13 cellular contexts compared by ENCODE assay signal in the genomic region with DNA sequence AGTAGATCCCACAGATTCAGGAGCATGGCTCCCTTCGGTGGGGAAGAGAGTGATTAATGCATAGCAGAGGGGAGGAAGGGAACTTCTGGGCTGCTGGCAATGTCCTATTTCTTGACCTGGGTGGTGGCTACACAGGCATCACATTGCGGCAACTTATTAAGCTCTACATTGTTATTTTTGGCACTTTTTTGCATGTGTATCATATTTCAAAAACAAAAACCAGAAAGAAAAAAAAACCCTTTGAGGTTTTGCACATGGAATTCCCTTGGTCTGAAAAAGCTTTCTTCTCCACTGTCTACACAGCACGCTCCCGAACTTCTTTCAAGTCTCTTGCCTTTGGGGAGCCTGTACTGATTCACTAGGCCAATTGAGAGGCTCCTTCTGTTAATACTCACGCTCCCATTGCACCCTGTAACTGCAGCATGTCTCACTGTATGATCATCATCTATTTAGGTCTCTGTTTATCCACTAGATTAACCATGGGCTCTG. TPM values are rescaled to one million over a fixed set of nuclear protein-coding genes. Genes with fewer than 3 reads are reported as not detected.
DNase-seq lines count a peak whose midpoint lies in the region; ATAC-seq and TF ChIP-seq lines count a peak whose summit lies in the region.
"Had no signal": no experiment of that assay in that cellular context is flagged by ENCODE, and none has a peak within 500 bp of the region (broad histone marks: within the 10 kb centered on the region; RNA-seq: fewer than 3 reads in every experiment).

No MANE protein-coding gene starts in this region.

- H3K18ac ChIP-seq in mesendoderm (ENCODE audit: low read length): no peak overlapping the region

- DNase-seq in SK-N-SH (no peak), mammary epithelial cell (peak; percentile 41), mesendoderm (no peak), upper lobe of left lung (no peak), activated gamma-delta T cell (lab: John Stamatoyannopoulos, UW) (no peak), left lobe of liver (ENCODE audit: low spot score) (no peak), mesenteric fat pad (ENCODE audit: low spot score) (no peak)
- DNase-seq: immature natural killer cell; Karpas-422; NCI-H187 treated with DMSO at 0.1 percent for 48 hours; Right ventricle myocardium superior; stimulated activated naive CD8-positive, alpha-beta T cell treated with anti-CD3 and anti-CD28 coated beads, Interleukin-15, amount 100 ng/mL, for 72 hours had no signal

- H3F3A ChIP-seq in SK-N-SH (replicated peaks; ENCODE audit: insufficient read depth): peaks cover 8% of the 10 kb centered on the region

- no peak overlapping the region for H3K4me3 ChIP-seq in SK-N-SH (ENCODE audit: low read depth in 2 of 2, low read length in 1 of 2)
- H3K4me3 ChIP-seq in mammary epithelial cell (replicated peaks in 1 of 3; ENCODE audit: insufficient read depth in 1 of 3, low read depth in 2 of 3, low read length in 3 of 3): no peak overlapping the region
- H3K4me3 ChIP-seq in mesendoderm (ENCODE audit: low read length): no peak overlapping the region
- no peak overlapping the region for H3K4me3 ChIP-seq in upper lobe of left lung

- ATAC-seq in SK-N-SH treated with all-trans-retinoic acid at 6 μM for 48 hours (no peak; the same call in 2 of the 3 replicates), upper lobe of left lung (ENCODE audit: low FRiP score in 2 of 2) (no peak), left lobe of liver (no peak)
- ATAC-seq: stimulated activated naive CD8-positive, alpha-beta T cell treated with anti-CD3 and anti-CD28 coated beads, Interleukin-15, amount 100 ng/mL, for 72 hours had no signal

- TF ChIP-seq RAD21 in SK-N-SH (IDR thresholded peaks at IDR 0.05; ENCODE audit: low read length): no peak

- H3K27me3 ChIP-seq in SK-N-SH (ENCODE audit: insufficient read depth): no peaks in the 10 kb centered on the region
- H3K27me3 ChIP-seq in mammary epithelial cell (ENCODE audit: insufficient read depth, low read length): no peaks in the 10 kb centered on the region
- H3K27me3 ChIP-seq in mesendoderm (ENCODE audit: insufficient read depth, low read length, poor library complexity): no peaks in the 10 kb centered on the region
- no peaks in the 10 kb centered on the region for H3K27me3 ChIP-seq in upper lobe of left lung

- no peaks in the 10 kb centered on the region for H3K36me3 ChIP-seq in SK-N-SH (replicated peaks in 1 of 2; ENCODE audit: control insufficient read depth in 1 of 2, insufficient read depth in 2 of 2, low read length in 1 of 2)
- H3K36me3 ChIP-seq in mammary epithelial cell (ENCODE audit: insufficient read depth, low read length): peaks cover 33% of the 10 kb centered on the region
- H3K36me3 ChIP-seq in mesendoderm (ENCODE audit: control insufficient read depth, insufficient read depth, low read length): peaks cover under 1% of the 10 kb centered on the region
- peaks cover 0 to 74% (median 25%) of the 10 kb centered on the region in 4 donors for H3K36me3 ChIP-seq in upper lobe of left lung

- CTCF ChIA-PET in SK-N-SH (lab: Yijun Ruan, JAX) (no interaction called here), mammary epithelial cell (lab: Charles Lee; ENCODE audit: low non-redundant PET) (no interaction called here)

- in situ Hi-C loops in mammary epithelial cell (cut with MboI; ENCODE audit: low sequenced_read_pairs in 2 of 2): no loop called here

- H3K9ac ChIP-seq in SK-N-SH (no peak overlapping the region), mammary epithelial cell (ENCODE audit: insufficient read depth, low read length) (no peak overlapping the region), mesendoderm (ENCODE audit: low read length) (no peak overlapping the region)

- BruUV-seq in mammary epithelial cell (replicated peaks; lab: Mats Ljungman, UMichigan): no TSS peak

- H3K4me2 ChIP-seq in SK-N-SH: peak overlapping the region; percentile 5; the same call in 1 of the 2 replicates
- H3K4me2 ChIP-seq in mammary epithelial cell (ENCODE audit: insufficient read depth, low read depth, low read length): no peak overlapping the region
- no peak overlapping the region for H3K4me2 ChIP-seq in mesendoderm (ENCODE audit: low read length)

- no peak overlapping the region for H2BK15ac ChIP-seq in mesendoderm (replicated peaks; ENCODE audit: low read depth)

- 52% methylated on average over 5 of the region's 5 CpGs for WGBS in SK-N-SH (ENCODE audit: low lambda C conversion rate)
- WGBS in mammary epithelial cell (ENCODE audit: low coverage, missing lambda C conversion rate): 76% methylated on average over 5 of the region's 5 CpGs
- no CpG with 5 or more reads among the region's 5 CpGs for WGBS in mesendoderm (ENCODE audit: extremely low coverage, insufficient coverage, low lambda C conversion rate)
- WGBS in upper lobe of left lung, 2 donors: 72 to 79% methylated on average over 5 of the region's 5 CpGs

- TF ChIP-seq CTCF in SK-N-SH (IDR thresholded peaks at IDR 0.05): no peak
- no peak for TF ChIP-seq CTCF in mammary epithelial cell (conservative IDR thresholded peaks at IDR 0.05 in 1 of 2, IDR thresholded peaks at IDR 0.05 in 1 of 2; ENCODE audit: extremely low read depth in 1 of 2, insufficient read depth in 1 of 2, low read depth in 1 of 2, low read length in 2 of 2)
- TF ChIP-seq CTCF in upper lobe of left lung (IDR thresholded peaks at IDR 0.05): no peak

- no peak overlapping the region for H4K5ac ChIP-seq in mesendoderm (ENCODE audit: low read length)

- H3K79me1 ChIP-seq in mesendoderm (ENCODE audit: low read length): peaks cover 3% of the 10 kb centered on the region

- no peak overlapping the region for H3K56ac ChIP-seq in mesendoderm (ENCODE audit: low read length)

- TF ChIP-seq POLR2A in upper lobe of left lung (IDR thresholded peaks at IDR 0.05): no peak

- H2BK120ac ChIP-seq in mesendoderm (ENCODE audit: low read depth, low read length): no peak overlapping the region

- no peak overlapping the region for H4K8ac ChIP-seq in mesendoderm (ENCODE audit: low read depth, low read length)

- dilution Hi-C loops in mammary epithelial cell (cut with HindIII; ENCODE audit: low sequenced_read_pairs): loop anchor here (10.0 kb wide), 1 partner anchor 238 kb away; no protein-coding TSS in a partner anchor

- H3K4ac ChIP-seq in mesendoderm (ENCODE audit: low read depth, low read length): peak overlapping the region; percentile 12

- TF ChIP-seq EP300 in SK-N-SH (IDR thresholded peaks at IDR 0.05; ENCODE audit: borderline replicate concordance in 1 of 2, low read depth in 1 of 2, low read length in 1 of 2) (no peak), upper lobe of left lung (IDR thresholded peaks at IDR 0.05) (no peak)

- H3K27ac ChIP-seq in SK-N-SH (ENCODE audit: low read depth in 2 of 2, low read length in 1 of 2) (no peak overlapping the region), mammary epithelial cell (ENCODE audit: insufficient read depth, low read depth, low read length) (no peak overlapping the region), mesendoderm (ENCODE audit: low read depth, low read length) (no peak overlapping the region), upper lobe of left lung (peak overlapping the region in 3 of 4 donors; percentile 61 to 78 (median 70))

- intact Hi-C loops in mammary epithelial cell (cut with micrococcal nuclease): no loop called here

- H2AFZ ChIP-seq in SK-N-SH (ENCODE audit: low read depth) (no peak overlapping the region), mammary epithelial cell (ENCODE audit: low read depth, low read length) (no peak overlapping the region)

- POLR2A ChIA-PET in SK-N-SH (lab: Yijun Ruan, JAX): no interaction called here

- H3K9me3 ChIP-seq in SK-N-SH: no peaks in the 10 kb centered on the region
- no peaks in the 10 kb centered on the region for H3K9me3 ChIP-seq in mammary epithelial cell (replicated peaks; ENCODE audit: insufficient read depth, low read length)
- no peaks in the 10 kb centered on the region for H3K9me3 ChIP-seq in upper lobe of left lung

- H3K4me1 ChIP-seq in SK-N-SH (ENCODE audit: control insufficient read depth in 1 of 2, insufficient read depth in 2 of 2, low read depth in 1 of 2, low read length in 1 of 2) (no peaks in the 10 kb centered on the region), mammary epithelial cell (ENCODE audit: insufficient read depth, low read length) (peaks cover 21% of the 10 kb centered on the region), mesendoderm (ENCODE audit: control insufficient read depth, low read depth, low read length) (peaks cover 6% of the 10 kb centered on the region), upper lobe of left lung (peaks cover 38 to 55% (median 44%) of the 10 kb centered on the region in 4 donors)

- no peaks in the 10 kb centered on the region for H4K20me1 ChIP-seq in SK-N-SH (ENCODE audit: insufficient read depth)
- H4K20me1 ChIP-seq in mammary epithelial cell (ENCODE audit: insufficient read depth, low read length): no peaks in the 10 kb centered on the region

- no peak overlapping the region for H2AK5ac ChIP-seq in mesendoderm (ENCODE audit: low read length)

- no peak overlapping the region for H2BK5ac ChIP-seq in mesendoderm (ENCODE audit: low read length)

- no peak overlapping the region for H3K23ac ChIP-seq in mesendoderm (ENCODE audit: low read length)

- no peaks in the 10 kb centered on the region for H3K9me2 ChIP-seq in SK-N-SH

- H3K79me2 ChIP-seq in SK-N-SH (ENCODE audit: insufficient read depth) (no peaks in the 10 kb centered on the region), mammary epithelial cell (ENCODE audit: insufficient read depth, low read length) (peaks cover 83% of the 10 kb centered on the region), mesendoderm (ENCODE audit: control insufficient read depth, insufficient read depth, low read length) (peaks cover 2% of the 10 kb centered on the region)

TF ChIP-seq in SK-N-SH treated with all-trans-retinoic acid at 6 μM for 48 hours, 23 proteins besides CTCF, POLR2A, EP300 and RAD21 (continues in another document):
- TF ChIP-seq ESRRG (CRISPR knock-in tag; IDR thresholded peaks at IDR 0.05) (no peak), GLIS3 (CRISPR knock-in tag; IDR thresholded peaks at IDR 0.05) (no peak), TOX (CRISPR knock-in tag; IDR thresholded peaks at IDR 0.05; ENCODE audit: borderline replicate concordance) (no peak), RARB (CRISPR knock-in tag; IDR thresholded peaks at IDR 0.05) (no peak)

RNA-seq across cellular contexts. Expression of gene CEMIP2, which starts 25.1 kb away (rescaled TPM):
- polyA plus RNA-seq in SK-N-SH (2012; rRNA removed) (39.8 and 46.0 TPM in 2 replicates), mammary epithelial cell (110 TPM)
- polyA plus RNA-seq in SK-N-SH (2012; cell fraction: cytosol; rRNA removed): 28.2 and 31.0 TPM in 2 replicates
- 48.4 and 56.5 TPM in 2 replicates for polyA plus RNA-seq in SK-N-SH (2012; cell fraction: nucleus; rRNA removed)
- total RNA-seq in mammary epithelial cell (100 to 1,000 TPM in 1 of 2 donors, 10 to 100 TPM in 1; 76.4 to 398 TPM), upper lobe of left lung (100 to 1,000 TPM; 113 to 277 (median 161) TPM), left lobe of liver (43.3 TPM), mesenteric fat pad (108 TPM)
- 139 TPM for polyA minus RNA-seq in mammary epithelial cell
- 48.1 TPM for polyA plus RNA-seq in mesendoderm (2013, experiment 1 of 2)
- 48.6 TPM for polyA plus RNA-seq in mesendoderm (2013, experiment 2 of 2)

Comparison
In these comparisons a context has a peak if more than half of its experiments do, and no peak if none do; other contexts are left out.
1. H3K27ac ChIP-seq: peak in upper lobe of left lung (3 of 4); none in SK-N-SH (0 of 2), mammary epithelial cell (single experiment) and mesendoderm (single experiment).